Comparison of ENCODE assay signal across 19 cellular contexts in genomic region chr4:13143234-13143633, GRCh38.
DNase-seq lines count a peak whose midpoint lies in the region; ATAC-seq and TF ChIP-seq lines count a peak whose summit lies in the region.
"Had no signal": no experiment of that assay in that cellular context is flagged by ENCODE, and none has a peak within 500 bp of the region (broad histone marks: within the 10 kb centered on the region; RNA-seq: fewer than 3 reads in every experiment).

No MANE protein-coding gene starts in this region.

- H4K12ac ChIP-seq in trophoblast cell (ENCODE audit: low read depth, low read length) = no peak overlapping the region

- no peak overlapping the region for H2BK120ac ChIP-seq in trophoblast cell (ENCODE audit: insufficient read depth, low read length, poor library complexity)

- TF ChIP-seq CTCF in dorsolateral prefrontal cortex (IDR thresholded peaks at IDR 0.05 in 54 of 56, conservative IDR thresholded peaks at IDR 0.05 in 2 of 56; ENCODE audit: low read depth in 1 of 56, partially characterized antibody in 56 of 56) (no peak), glutamatergic neuron (IDR thresholded peaks at IDR 0.05; ENCODE audit: partially characterized antibody, unreplicated experiment) (no peak)

- H3K9me3 ChIP-seq in trophoblast cell (ENCODE audit: insufficient read depth, low read depth, low read length) = no peaks in the 10 kb centered on the region
- H3K9me3 ChIP-seq: BLaER1 treated with 17β-estradiol and CSF1 and Interleukin-3, amounts not matched to agents 10 nM and 100 nM had no signal

- H3K23ac ChIP-seq in trophoblast cell (ENCODE audit: low read length) = no peak overlapping the region

- H3K27me3 ChIP-seq in dorsolateral prefrontal cortex (no peaks in the 10 kb centered on the region), trophoblast cell (ENCODE audit: insufficient read depth, low read length) (no peaks in the 10 kb centered on the region)
- H3K27me3 ChIP-seq: BLaER1 treated with 17β-estradiol and CSF1 and Interleukin-3, amounts not matched to agents 10 nM and 100 nM had no signal

- H3K9ac ChIP-seq in trophoblast cell (ENCODE audit: low read length) = peak overlapping the region; percentile 51
- H3K9ac ChIP-seq: BLaER1 treated with 17β-estradiol and CSF1 and Interleukin-3, amounts not matched to agents 10 nM and 100 nM had no signal

- DNase-seq in NCI-H748 (lab: John Stamatoyannopoulos, UW; ENCODE audit: unreplicated experiment) (peak; percentile 40), NCI-H748 treated with DMSO at 0.1 percent for 48 hours (lab: John Stamatoyannopoulos, UW) (no peak), dorsolateral prefrontal cortex (no peak), left kidney (ENCODE audit: low read depth, low spot score) (peak; percentile 60), trophoblast cell (no peak), germinal center (ENCODE audit: low spot score) (no peak), glutamatergic neuron (no peak)
- no peak for DNase-seq in activated naive CD8-positive, alpha-beta T cell treated with anti-CD3 and anti-CD28 coated beads, Interleukin-2, amount 50 U/mL, for 24 hours
- DNase-seq: CD8-positive, alpha-beta T cell; COR-L47; DMS 273 treated with DMSO at 0.1 percent for 48 hours; DMS53; DND-41; EL; H9 had no signal

- no peak overlapping the region for H2AFZ ChIP-seq in trophoblast cell (ENCODE audit: insufficient read depth, low read length, poor library complexity)

- no peak overlapping the region for H3K4me2 ChIP-seq in trophoblast cell (ENCODE audit: low read length)
- H3K4me2 ChIP-seq: BLaER1 treated with 17β-estradiol and CSF1 and Interleukin-3, amounts not matched to agents 10 nM and 100 nM had no signal

- no peaks in the 10 kb centered on the region for H3K27me3 Mint-ChIP-seq in activated naive CD8-positive, alpha-beta T cell treated with anti-CD3 and anti-CD28 coated beads, Interleukin-2, amount 50 U/mL, for 24 hours
- no peaks in the 10 kb centered on the region for H3K27me3 Mint-ChIP-seq in glutamatergic neuron (ENCODE audit: unreplicated experiment)

- H3K27ac Mint-ChIP-seq in activated naive CD8-positive, alpha-beta T cell treated with anti-CD3 and anti-CD28 coated beads, Interleukin-2, amount 50 U/mL, for 24 hours = no peak overlapping the region
- no peak overlapping the region for H3K27ac Mint-ChIP-seq in glutamatergic neuron (ENCODE audit: unreplicated experiment)
- H3K27ac Mint-ChIP-seq: CD8-positive, alpha-beta T cell had no signal

- no peak overlapping the region for H2BK5ac ChIP-seq in trophoblast cell (ENCODE audit: low read depth, low read length, poor library complexity)

- H4K8ac ChIP-seq in trophoblast cell (ENCODE audit: low read depth, low read length) = no peak overlapping the region

- H2AK5ac ChIP-seq in trophoblast cell (ENCODE audit: low read length) = no peak overlapping the region

- no peak overlapping the region for H3K14ac ChIP-seq in trophoblast cell (ENCODE audit: low read length)

- H3K36me3 ChIP-seq in trophoblast cell (ENCODE audit: control insufficient read depth in 1 of 2, insufficient read depth in 2 of 2, low read length in 2 of 2) = no peaks in the 10 kb centered on the region
- H3K36me3 ChIP-seq: BLaER1 treated with 17β-estradiol and CSF1 and Interleukin-3, amounts not matched to agents 10 nM and 100 nM had no signal

- no peak overlapping the region for H3K18ac ChIP-seq in trophoblast cell (ENCODE audit: low read length)

- intact Hi-C loops in dorsolateral prefrontal cortex (cut with DNase I) = no loop called here

- H2BK12ac ChIP-seq in trophoblast cell (ENCODE audit: low read length) = no peak overlapping the region

- no peak overlapping the region for H3K4ac ChIP-seq in trophoblast cell (ENCODE audit: low read depth, low read length)

- H3K27ac ChIP-seq in dorsolateral prefrontal cortex (no peak overlapping the region), trophoblast cell (ENCODE audit: low read depth, low read length) (no peak overlapping the region)
- H3K27ac ChIP-seq: 22Rv1; BLaER1 treated with 17β-estradiol and CSF1 and Interleukin-3, amounts not matched to agents 10 nM and 100 nM had no signal

- H3K79me2 ChIP-seq in trophoblast cell (ENCODE audit: control insufficient read depth, insufficient read depth, low read length, poor library complexity) = no peaks in the 10 kb centered on the region

- peaks cover 1% of the 10 kb centered on the region for H3K36me3 Mint-ChIP-seq in activated naive CD8-positive, alpha-beta T cell treated with anti-CD3 and anti-CD28 coated beads, Interleukin-2, amount 50 U/mL, for 24 hours (ENCODE audit: low read depth)
- H3K36me3 Mint-ChIP-seq in glutamatergic neuron (ENCODE audit: unreplicated experiment) = no peaks in the 10 kb centered on the region
- H3K36me3 Mint-ChIP-seq: CD8-positive, alpha-beta T cell had no signal

- H3K4me3 ChIP-seq in dorsolateral prefrontal cortex (peak overlapping the region in 37 of 59 donors; percentile 1 to 56 (median 28)), trophoblast cell (ENCODE audit: low read depth, low read length) (no peak overlapping the region)
- H3K4me3 ChIP-seq: BLaER1 treated with 17β-estradiol and CSF1 and Interleukin-3, amounts not matched to agents 10 nM and 100 nM; GM12878 had no signal

- WGBS in trophoblast cell (ENCODE audit: extremely low coverage, insufficient coverage, insufficient read length) = no CpG with 5 or more reads among the region's 13 CpGs

- no peak overlapping the region for H3K4me3 Mint-ChIP-seq in activated naive CD8-positive, alpha-beta T cell treated with anti-CD3 and anti-CD28 coated beads, Interleukin-2, amount 50 U/mL, for 24 hours
- H3K4me3 Mint-ChIP-seq in glutamatergic neuron (ENCODE audit: unreplicated experiment) = no peak overlapping the region
- H3K4me3 Mint-ChIP-seq: CD8-positive, alpha-beta T cell; H9 had no signal

- H3K4me1 ChIP-seq in trophoblast cell (ENCODE audit: control insufficient read depth in 1 of 2, insufficient read depth in 2 of 2, low read length in 2 of 2) = no peaks in the 10 kb centered on the region
- H3K4me1 ChIP-seq: BLaER1 treated with 17β-estradiol and CSF1 and Interleukin-3, amounts not matched to agents 10 nM and 100 nM had no signal

- H3K79me1 ChIP-seq in trophoblast cell (ENCODE audit: low read length) = no peaks in the 10 kb centered on the region

- no peak for ATAC-seq in activated naive CD8-positive, alpha-beta T cell treated with anti-CD3 and anti-CD28 coated beads, Interleukin-2, amount 50 U/mL, for 24 hours
- ATAC-seq: CD8-positive, alpha-beta T cell; GM12878; HepG2 had no signal

- H3K4me1 Mint-ChIP-seq in activated naive CD8-positive, alpha-beta T cell treated with anti-CD3 and anti-CD28 coated beads, Interleukin-2, amount 50 U/mL, for 24 hours = no peaks in the 10 kb centered on the region
- no peaks in the 10 kb centered on the region for H3K4me1 Mint-ChIP-seq in glutamatergic neuron (ENCODE audit: low read depth, unreplicated experiment)
- H3K4me1 Mint-ChIP-seq: H9 had no signal

- no peak overlapping the region for H4K91ac ChIP-seq in trophoblast cell (ENCODE audit: low read depth, low read length)

- H3K9me3 Mint-ChIP-seq in activated naive CD8-positive, alpha-beta T cell treated with anti-CD3 and anti-CD28 coated beads, Interleukin-2, amount 50 U/mL, for 24 hours = no peaks in the 10 kb centered on the region
- H3K9me3 Mint-ChIP-seq in glutamatergic neuron (ENCODE audit: unreplicated experiment) = no peaks in the 10 kb centered on the region
- H3K9me3 Mint-ChIP-seq: CD8-positive, alpha-beta T cell; H9 had no signal

Comparison
In these comparisons a context has a peak if more than half of its experiments do, and no peak if none do; other contexts are left out.
1. DNase-seq: peak in NCI-H748 (single experiment) and left kidney (single experiment); none in NCI-H748 treated with DMSO at 0.1 percent for 48 hours (single experiment), dorsolateral prefrontal cortex (0 of 10), trophoblast cell (0 of 2), activated naive CD8-positive, alpha-beta T cell treated with anti-CD3 and anti-CD28 coated beads, Interleukin-2, amount 50 U/mL, for 24 hours (single experiment), germinal center (single experiment) and glutamatergic neuron (single experiment).